1 cellular context compared by ENCODE assay signal in genomic region chr16:14502932-14503741, GRCh38.
TF ChIP-seq lines count a peak whose summit lies in the region.

No MANE protein-coding gene starts in this region.

TF ChIP-seq in GM12878, 131 proteins besides CTCF, POLR2A, EP300 and RAD21 (continued from another document and continues in another):
- no peak for TF ChIP-seq CUX1 (IDR thresholded peaks at IDR 0.05; ENCODE audit: insufficient replicate concordance, low read depth, low read length)
- TF ChIP-seq RELB (IDR thresholded peaks at IDR 0.05; ENCODE audit: low read depth), result peak; percentile 48; the same call in 1 of the 2 replicates
- no peak for TF ChIP-seq SUPT20H (IDR thresholded peaks at IDR 0.05; ENCODE audit: borderline replicate concordance, control insufficient read depth, low read depth, low read length)
- no peak for TF ChIP-seq FOS (IDR thresholded peaks at IDR 0.05; ENCODE audit: borderline replicate concordance, extremely low read depth, insufficient read length)
- TF ChIP-seq RCOR1 (conservative IDR thresholded peaks at IDR 0.05; ENCODE audit: low read depth, low read length), result no peak
- TF ChIP-seq TBL1XR1 (IDR thresholded peaks at IDR 0.05; ENCODE audit: low read depth, low read length), result 0 out of 2 replicates have a peak, but pooled peaks have one; percentile 71
- TF ChIP-seq SMC3 (IDR thresholded peaks at IDR 0.05; ENCODE audit: borderline replicate concordance, low read length), result no peak; the same call in 1 of the 2 replicates
- no peak for TF ChIP-seq ETV6 (conservative IDR thresholded peaks at IDR 0.05 in 1 of 2, IDR thresholded peaks at IDR 0.05 in 1 of 2; ENCODE audit: borderline replicate concordance in 1 of 2, low read depth in 1 of 2)
- TF ChIP-seq TARDBP (IDR thresholded peaks at IDR 0.05; ENCODE audit: borderline replicate concordance), result no peak
- TF ChIP-seq CREM (IDR thresholded peaks at IDR 0.05; ENCODE audit: low read depth), result peak; percentile 74; the same call in 1 of the 2 replicates
- TF ChIP-seq SRF (IDR thresholded peaks at IDR 0.05; ENCODE audit: low read depth in 2 of 2, low read length in 2 of 2), result no peak
- no peak for TF ChIP-seq HDAC2 (IDR thresholded peaks at IDR 0.05)
- no peak for TF ChIP-seq E4F1 (IDR thresholded peaks at IDR 0.05; ENCODE audit: borderline replicate concordance, partially characterized antibody)
- no peak for TF ChIP-seq HCFC1 (IDR thresholded peaks at IDR 0.05; ENCODE audit: low read length)
- no peak for TF ChIP-seq NFYA (IDR thresholded peaks at IDR 0.05; ENCODE audit: borderline replicate concordance, low read depth, low read length)
- no peak for TF ChIP-seq WRNIP1 (IDR thresholded peaks at IDR 0.05; ENCODE audit: borderline replicate concordance, low read depth, low read length)
- no peak for TF ChIP-seq LARP7 (IDR thresholded peaks at IDR 0.05)
- peak; percentile 83 for TF ChIP-seq KLF5 (IDR thresholded peaks at IDR 0.05; ENCODE audit: partially characterized antibody)
- 0 out of 2 replicates have a peak, but pooled peaks have one; percentile 24 for TF ChIP-seq FOXM1 (IDR thresholded peaks at IDR 0.05; ENCODE audit: low read depth, low read length)
- no peak for TF ChIP-seq SPI1 (IDR thresholded peaks at IDR 0.05; ENCODE audit: borderline replicate concordance, insufficient read depth, low read depth, low read length)
- no peak for TF ChIP-seq POU2F2 (IDR thresholded peaks at IDR 0.05; ENCODE audit: borderline replicate concordance, low read depth, low read length)
- TF ChIP-seq EZH2 (IDR thresholded peaks at IDR 0.05; ENCODE audit: borderline replicate concordance, control insufficient read depth, low read depth, low read length), result no peak
- peak; percentile 73 for TF ChIP-seq CBFB (IDR thresholded peaks at IDR 0.05; ENCODE audit: low read depth)
- no peak for TF ChIP-seq NRF1 (conservative IDR thresholded peaks at IDR 0.05; ENCODE audit: low read depth, low read length)
- no peak for TF ChIP-seq MXI1 (IDR thresholded peaks at IDR 0.05; ENCODE audit: low read depth, low read length)
- no peak for TF ChIP-seq GABPA (IDR thresholded peaks at IDR 0.05; ENCODE audit: low read depth)
- TF ChIP-seq TAF1 (IDR thresholded peaks at IDR 0.05; ENCODE audit: borderline replicate concordance, low read depth, low read length), result no peak
- TF ChIP-seq ZBTB33 (IDR thresholded peaks at IDR 0.05), result no peak
- no peak for TF ChIP-seq SMAD1 (IDR thresholded peaks at IDR 0.05; ENCODE audit: low read depth, partially characterized antibody)
- no peak for TF ChIP-seq GATAD2B (conservative IDR thresholded peaks at IDR 0.05; ENCODE audit: low read depth)
- TF ChIP-seq STAT3 (IDR thresholded peaks at IDR 0.05; ENCODE audit: low read depth, low read length), result peak; percentile 72; the same call in 1 of the 2 replicates
- TF ChIP-seq PML (IDR thresholded peaks at IDR 0.05; ENCODE audit: low read length), result no peak
- TF ChIP-seq USF2 (IDR thresholded peaks at IDR 0.05; ENCODE audit: borderline replicate concordance, low read depth, low read length), result no peak
- TF ChIP-seq MEF2A (IDR thresholded peaks at IDR 0.05; ENCODE audit: insufficient read depth, low read depth, low read length), result no peak
- TF ChIP-seq CEBPB (IDR thresholded peaks at IDR 0.05; ENCODE audit: borderline replicate concordance in 1 of 2, low read depth in 2 of 2, low read length in 2 of 2), result no peak
- TF ChIP-seq ZBTB40 (IDR thresholded peaks at IDR 0.05; ENCODE audit: borderline replicate concordance), result no peak
- TF ChIP-seq PKNOX1 (IDR thresholded peaks at IDR 0.05), result peak; percentile 44
- TF ChIP-seq CHD4 (IDR thresholded peaks at IDR 0.05), result no peak
- TF ChIP-seq SMAD5 (IDR thresholded peaks at IDR 0.05; ENCODE audit: low read depth), result no peak
- no peak for TF ChIP-seq ZNF622 (IDR thresholded peaks at IDR 0.05)
- TF ChIP-seq POLR2AphosphoS2 (IDR thresholded peaks at IDR 0.05; ENCODE audit: low read depth, low read length), result no peak
- peak; percentile 56; the same call in 1 of the 2 replicates for TF ChIP-seq ZBED1 (IDR thresholded peaks at IDR 0.05; ENCODE audit: borderline replicate concordance)
- TF ChIP-seq PAX8 (IDR thresholded peaks at IDR 0.05), result peak; percentile 21; the same call in 1 of the 2 replicates
- peak; percentile 53; the same call in 1 of the 2 replicates for TF ChIP-seq DPF2 (IDR thresholded peaks at IDR 0.05)
- TF ChIP-seq ZNF384 (IDR thresholded peaks at IDR 0.05; ENCODE audit: borderline replicate concordance, low read depth, low read length), result no peak
- no peak for TF ChIP-seq ATF3 (IDR thresholded peaks at IDR 0.05; ENCODE audit: borderline replicate concordance, extremely low read depth, low read depth, low read length)
- no peak for TF ChIP-seq YY1 (IDR thresholded peaks at IDR 0.05; ENCODE audit: low read depth, low read length)
- TF ChIP-seq TCF12 (IDR thresholded peaks at IDR 0.05; ENCODE audit: low read depth, low read length), result no peak
- no peak for TF ChIP-seq KAT2A (conservative IDR thresholded peaks at IDR 0.05; ENCODE audit: control insufficient read depth, low read depth, low read length)
